11 cellular contexts compared by ENCODE assay signal in the genomic region with DNA sequence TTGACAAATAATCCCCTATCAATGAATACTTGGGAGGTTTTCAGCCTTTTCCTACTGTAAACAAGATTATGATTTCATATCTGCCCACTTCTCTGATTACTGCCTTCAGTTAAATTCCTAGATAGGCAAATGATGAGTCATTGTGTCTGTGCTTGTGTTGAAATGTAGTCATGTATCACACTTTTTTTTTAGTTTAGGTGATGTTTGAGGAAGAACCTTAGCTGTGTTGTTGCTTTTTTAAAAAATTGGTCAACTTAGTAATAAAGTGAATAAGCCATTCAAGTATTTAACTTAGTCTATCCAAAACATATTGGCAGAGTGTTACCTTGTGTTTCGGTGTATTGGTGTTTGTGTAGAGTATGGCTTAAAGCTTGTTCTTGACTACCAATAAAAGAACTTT.
DNase-seq lines count a peak whose midpoint lies in the region; ATAC-seq and TF ChIP-seq lines count a peak whose summit lies in the region.
"Had no signal": no experiment of that assay in that cellular context is flagged by ENCODE, and none has a peak within 500 bp of the region (broad histone marks: within the 10 kb centered on the region; RNA-seq: fewer than 3 reads in every experiment).

No MANE protein-coding gene starts in this region.

- peak overlapping the region; percentile 61 for H3K4me3 Mint-ChIP-seq in stimulated activated naive CD8-positive, alpha-beta T cell treated with anti-CD3 and anti-CD28 coated beads, Interleukin-15, Interleukin-2, amounts not matched to agents 100 ng/mL and 50 ng/mL, for 24 hours
- H3K4me3 Mint-ChIP-seq in T-cell: peak overlapping the region in 2 of 3 donors; percentile 10 to 53
- H3K4me3 Mint-ChIP-seq in mesothelial cell of epicardium: no peak overlapping the region

- no peak for ATAC-seq in stimulated activated naive CD8-positive, alpha-beta T cell treated with anti-CD3 and anti-CD28 coated beads, Interleukin-15, Interleukin-2, amounts not matched to agents 100 U/mL and 50 U/mL, for 24 hours
- ATAC-seq in T-cell (replicated peaks in 1 of 4) (no peak), HG02973 (IDR thresholded peaks at IDR 0.05; ENCODE audit: unreplicated experiment) (no peak)

- H3K4me3 ChIP-seq in foreskin fibroblast (ENCODE audit: low read depth in 1 of 2, low read length in 2 of 2): no peak overlapping the region
- H3K4me3 ChIP-seq: thoracic aorta had no signal

- POLR2A ChIA-PET in T-cell (lab: Charles Lee): no interaction called here

- CTCF ChIA-PET in T-cell (lab: Charles Lee): no interaction called here

- DNase-seq in stimulated activated naive CD8-positive, alpha-beta T cell treated with anti-CD3 and anti-CD28 coated beads, Interleukin-15, Interleukin-2, amounts not matched to agents 100 U/mL and 50 U/mL, for 24 hours: no peak
- DNase-seq in T-cell (no peak), foreskin fibroblast (peak; percentile 45 to 68), DMS 273 (lab: John Stamatoyannopoulos, UW; ENCODE audit: unreplicated experiment) (no peak), mesothelial cell of epicardium (ENCODE audit: low spot score in 2 of 2, unreplicated experiment in 2 of 2) (no peak), hippocampal formation (lab: John Stamatoyannopoulos, UW) (no peak)
- DNase-seq: DMS79 treated with DMSO at 0.1 percent for 48 hours, NCI-H1436 had no signal

- H3K36me3 Mint-ChIP-seq in stimulated activated naive CD8-positive, alpha-beta T cell treated with anti-CD3 and anti-CD28 coated beads, Interleukin-15, Interleukin-2, amounts not matched to agents 100 ng/mL and 50 ng/mL, for 24 hours (ENCODE audit: low read depth): peaks cover 80% of the 10 kb centered on the region
- H3K36me3 Mint-ChIP-seq in T-cell (peaks cover 56% of the 10 kb centered on the region), mesothelial cell of epicardium (peaks cover 24% of the 10 kb centered on the region)

- no peak for TF ChIP-seq CTCF in foreskin fibroblast (IDR thresholded peaks at IDR 0.05; ENCODE audit: low read depth, low read length)
- TF ChIP-seq CTCF in mesothelial cell of epicardium (IDR thresholded peaks at IDR 0.05; ENCODE audit: unreplicated experiment): no peak

- H3K27ac Mint-ChIP-seq in stimulated activated naive CD8-positive, alpha-beta T cell treated with anti-CD3 and anti-CD28 coated beads, Interleukin-15, Interleukin-2, amounts not matched to agents 100 ng/mL and 50 ng/mL, for 24 hours: peak overlapping the region; percentile 86
- H3K27ac Mint-ChIP-seq in T-cell (peak overlapping the region; percentile 13 to 15), mesothelial cell of epicardium (no peak overlapping the region)

- H3K4me1 Mint-ChIP-seq in stimulated activated naive CD8-positive, alpha-beta T cell treated with anti-CD3 and anti-CD28 coated beads, Interleukin-15, Interleukin-2, amounts not matched to agents 100 ng/mL and 50 ng/mL, for 24 hours (ENCODE audit: low read depth): peaks cover 55% of the 10 kb centered on the region
- peaks cover 62 to 68% (median 66%) of the 10 kb centered on the region in 3 donors for H3K4me1 Mint-ChIP-seq in T-cell
- H3K4me1 Mint-ChIP-seq in mesothelial cell of epicardium: peaks cover 29% of the 10 kb centered on the region

- no peaks in the 10 kb centered on the region for H3K27me3 Mint-ChIP-seq in stimulated activated naive CD8-positive, alpha-beta T cell treated with anti-CD3 and anti-CD28 coated beads, Interleukin-15, Interleukin-2, amounts not matched to agents 100 ng/mL and 50 ng/mL, for 24 hours
- H3K27me3 Mint-ChIP-seq in T-cell (no peaks in the 10 kb centered on the region), mesothelial cell of epicardium (ENCODE audit: low read depth) (no peaks in the 10 kb centered on the region)

- H3K9me3 Mint-ChIP-seq in stimulated activated naive CD8-positive, alpha-beta T cell treated with anti-CD3 and anti-CD28 coated beads, Interleukin-15, Interleukin-2, amounts not matched to agents 100 ng/mL and 50 ng/mL, for 24 hours: peaks cover 3% of the 10 kb centered on the region
- H3K9me3 Mint-ChIP-seq in T-cell (no peaks in the 10 kb centered on the region), mesothelial cell of epicardium (no peaks in the 10 kb centered on the region)

Comparison
In these comparisons a context has a peak if more than half of its experiments do, and no peak if none do; other contexts are left out.
1. DNase-seq: peak in foreskin fibroblast (2 of 2); none in stimulated activated naive CD8-positive, alpha-beta T cell treated with anti-CD3 and anti-CD28 coated beads, Interleukin-15, Interleukin-2, amounts not matched to agents 100 U/mL and 50 U/mL, for 24 hours (single experiment), T-cell (0 of 34), DMS 273 (single experiment), mesothelial cell of epicardium (0 of 2) and hippocampal formation (0 of 2).